Comparison of ENCODE assay signal across 11 cellular contexts in the genomic region with DNA sequence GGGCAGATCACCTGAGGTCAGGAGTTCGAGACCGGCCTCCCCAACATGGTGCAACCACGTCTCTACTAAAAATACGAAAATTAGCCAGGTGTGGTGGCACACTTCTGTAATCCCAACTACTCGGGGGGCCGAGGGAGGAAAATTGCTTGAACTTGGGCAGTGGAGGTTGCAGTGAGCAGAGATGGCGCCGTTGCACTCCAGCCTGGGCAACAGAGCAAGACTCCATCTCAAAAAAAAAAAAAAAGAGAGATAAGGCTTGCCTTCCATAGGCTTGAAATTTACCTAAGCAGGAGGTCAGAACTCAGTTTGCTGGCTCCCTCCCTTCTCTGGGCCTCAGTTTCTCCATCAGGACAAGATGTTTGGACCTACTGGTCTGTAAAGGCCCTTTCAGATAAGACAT. TPM values are rescaled to one million over a fixed set of nuclear protein-coding genes. Genes with fewer than 3 reads are reported as not detected.
DNase-seq lines count a peak whose midpoint lies in the region; ATAC-seq and TF ChIP-seq lines count a peak whose summit lies in the region.
"Had no signal": no experiment of that assay in that cellular context is flagged by ENCODE, and none has a peak within 500 bp of the region (broad histone marks: within the 10 kb centered on the region; RNA-seq: fewer than 3 reads in every experiment).

No MANE protein-coding gene starts in this region.

- no peaks in the 10 kb centered on the region for H3K27me3 ChIP-seq in CD4-positive, alpha-beta T cell (ENCODE audit: control insufficient read depth, insufficient read depth, low read length)
- H3K27me3 ChIP-seq in HL-60 (ENCODE audit: insufficient read depth, poor library complexity, severe bottlenecking) = no peaks in the 10 kb centered on the region
- H3K27me3 ChIP-seq: SJSA1, spleen had no signal

- no peak for ATAC-seq in CD4-positive, alpha-beta T cell (ENCODE audit: poor library complexity)
- no peak for ATAC-seq in naive thymus-derived CD8-positive, alpha-beta T cell

- peak overlapping the region; percentile 93; the same call in 1 of the 2 replicates for H3K4me3 ChIP-seq in HL-60 (replicated peaks; ENCODE audit: insufficient read depth, low read length)

- H3K4me1 Mint-ChIP-seq in CD4-positive, alpha-beta T cell (ENCODE audit: low read depth) = peaks cover 19% of the 10 kb centered on the region
- H3K4me1 Mint-ChIP-seq in activated naive CD8-positive, alpha-beta T cell (ENCODE audit: low read depth) = peaks cover 17% of the 10 kb centered on the region
- peaks cover 11 to 32% (median 28%) of the 10 kb centered on the region in 4 donors for H3K4me1 Mint-ChIP-seq in naive thymus-derived CD8-positive, alpha-beta T cell

- CTCF ChIA-PET in CD4-positive, alpha-beta T cell (lab: Charles Lee) = interaction anchor here (5.1 kb wide), 1 partner anchor 10 kb away, joined by 44 read pairs; a partner anchor contains a TSS

- intact Hi-C loops in CD4-positive, alpha-beta T cell (cut with DNase I, micrococcal nuclease) = loop anchor here in 1 of 2 experiments (5.0 kb wide), 1 partner anchor 41 kb away; a partner anchor contains a TSS

- no peak for TF ChIP-seq CTCF in CD4-positive, alpha-beta T cell (IDR thresholded peaks at IDR 0.05)
- TF ChIP-seq CTCF in HL-60 (IDR thresholded peaks at IDR 0.05; ENCODE audit: insufficient read depth, low read length) = no peak

- no peak overlapping the region for H3K27ac ChIP-seq in CD4-positive, alpha-beta T cell (ENCODE audit: low read depth, low read length)
- H3K27ac ChIP-seq in HL-60 (replicated peaks) = no peak overlapping the region
- H3K27ac ChIP-seq: SJSA1 had no signal

- H3K9me3 Mint-ChIP-seq in CD4-positive, alpha-beta T cell = no peaks in the 10 kb centered on the region
- no peaks in the 10 kb centered on the region for H3K9me3 Mint-ChIP-seq in activated naive CD8-positive, alpha-beta T cell (ENCODE audit: low read depth)
- no peaks in the 10 kb centered on the region for H3K9me3 Mint-ChIP-seq in naive thymus-derived CD8-positive, alpha-beta T cell

- H3K36me3 Mint-ChIP-seq in CD4-positive, alpha-beta T cell (ENCODE audit: low read depth) = peaks cover 59% of the 10 kb centered on the region
- peaks cover 7% of the 10 kb centered on the region for H3K36me3 Mint-ChIP-seq in activated naive CD8-positive, alpha-beta T cell
- peaks cover 0 to 34% (median 0%) of the 10 kb centered on the region in 3 donors for H3K36me3 Mint-ChIP-seq in naive thymus-derived CD8-positive, alpha-beta T cell

- peak overlapping the region; percentile 99 for H3K4me3 Mint-ChIP-seq in CD4-positive, alpha-beta T cell
- H3K4me3 Mint-ChIP-seq in activated naive CD8-positive, alpha-beta T cell = peak overlapping the region; percentile 96
- H3K4me3 Mint-ChIP-seq in naive thymus-derived CD8-positive, alpha-beta T cell = peak overlapping the region; percentile 84 to 96 (median 94)

- no peaks in the 10 kb centered on the region for H3K9me3 ChIP-seq in CD4-positive, alpha-beta T cell (ENCODE audit: control insufficient read depth, low read length)
- H3K9me3 ChIP-seq: SJSA1, spleen had no signal

- H3K27ac Mint-ChIP-seq in CD4-positive, alpha-beta T cell = peak overlapping the region; percentile 87
- H3K27ac Mint-ChIP-seq in activated naive CD8-positive, alpha-beta T cell = peak overlapping the region; percentile 97
- H3K27ac Mint-ChIP-seq in naive thymus-derived CD8-positive, alpha-beta T cell = peak overlapping the region; percentile 71 to 96 (median 94)

- POLR2A ChIA-PET in CD4-positive, alpha-beta T cell (lab: Charles Lee) = interaction anchor here (2.2 kb wide), 1 partner anchor 10 kb away, joined by 12 read pairs; a partner anchor contains a TSS
- POLR2A ChIA-PET in naive thymus-derived CD8-positive, alpha-beta T cell (lab: Charles Lee) = interaction anchor here (1.2 to 3.0 kb wide), 2 partner anchors 10 to 457 kb away, joined by 3 to 19 read pairs; a partner anchor contains a TSS

- DNase-seq in CD4-positive, alpha-beta T cell = no peak
- DNase-seq in HL-60 (ENCODE audit: low read depth in 1 of 2, low spot score in 1 of 2) (no peak), NCI-H2196 treated with DMSO at 0.1 percent for 48 hours (lab: John Stamatoyannopoulos, UW; ENCODE audit: unreplicated experiment) (no peak), AG20443 (ENCODE audit: low spot score) (no peak), NCI-H1694 (lab: John Stamatoyannopoulos, UW) (no peak)
- DNase-seq in naive thymus-derived CD8-positive, alpha-beta T cell = no peak
- DNase-seq in activated CD4-positive, CD25-positive, alpha-beta regulatory T cell treated with anti-CD3 and anti-CD28 coated beads, Interleukin-2, amount 50 U/mL, for 72 hours = no peak
- DNase-seq: activated effector memory CD4-positive, alpha-beta T cell treated with Interleukin-2 at 50 U/mL for 16 hours; spleen had no signal

- no peaks in the 10 kb centered on the region for H3K27me3 Mint-ChIP-seq in CD4-positive, alpha-beta T cell
- no peaks in the 10 kb centered on the region for H3K27me3 Mint-ChIP-seq in activated naive CD8-positive, alpha-beta T cell
- H3K27me3 Mint-ChIP-seq in naive thymus-derived CD8-positive, alpha-beta T cell = no peaks in the 10 kb centered on the region

RNA-seq across cellular contexts. Expression of a gene that starts 1.3 kb away (rescaled TPM):
- 10 to 100 TPM; 22.2 to 27.6 TPM for total RNA-seq in CD4-positive, alpha-beta T cell
- total RNA-seq in naive thymus-derived CD8-positive, alpha-beta T cell = 10 to 100 TPM; 60.4 to 67.1 TPM
- 10 to 100 TPM; 46.7 to 55.6 (median 50.0) TPM for polyA plus RNA-seq in naive thymus-derived CD8-positive, alpha-beta T cell

RNA-seq across cellular contexts. Expression of a gene that starts 10.0 kb away (rescaled TPM):
- total RNA-seq in CD4-positive, alpha-beta T cell = 1 to 10 TPM; 3.2 to 3.7 TPM
- 10 to 100 TPM; 15.0 to 15.8 TPM for total RNA-seq in naive thymus-derived CD8-positive, alpha-beta T cell
- polyA plus RNA-seq in naive thymus-derived CD8-positive, alpha-beta T cell = 10 to 100 TPM; 16.3 to 34.0 (median 19.0) TPM

RNA-seq across cellular contexts. Expression of a gene that starts 41.2 kb away (rescaled TPM):
- 10 to 100 TPM; 25.4 to 28.7 TPM for total RNA-seq in CD4-positive, alpha-beta T cell
- total RNA-seq in naive thymus-derived CD8-positive, alpha-beta T cell = 10 to 100 TPM; 29.9 to 36.3 TPM
- 10 to 100 TPM; 20.2 to 34.8 (median 22.2) TPM for polyA plus RNA-seq in naive thymus-derived CD8-positive, alpha-beta T cell

RNA-seq across cellular contexts. Expression of a gene that starts 53.5 kb away (rescaled TPM):
- 1 to 10 TPM; 2.8 to 4.7 TPM for total RNA-seq in CD4-positive, alpha-beta T cell
- total RNA-seq in naive thymus-derived CD8-positive, alpha-beta T cell = 10 to 100 TPM; 15.1 to 15.9 TPM
- polyA plus RNA-seq in naive thymus-derived CD8-positive, alpha-beta T cell = 10 to 100 TPM in 2 of 3 donors, 1 to 10 TPM in 1; 9.3 to 10.8 (median 10.4) TPM

RNA-seq across cellular contexts. Expression of a gene that starts 53.7 kb away (rescaled TPM):
- 10 to 100 TPM; 35.0 to 35.8 TPM for total RNA-seq in CD4-positive, alpha-beta T cell
- 10 to 100 TPM; 27.5 to 29.4 TPM for total RNA-seq in naive thymus-derived CD8-positive, alpha-beta T cell
- 10 to 100 TPM; 17.4 to 36.7 (median 22.1) TPM for polyA plus RNA-seq in naive thymus-derived CD8-positive, alpha-beta T cell
